ENCODE assay signal across 9 cellular contexts in the genomic region with DNA sequence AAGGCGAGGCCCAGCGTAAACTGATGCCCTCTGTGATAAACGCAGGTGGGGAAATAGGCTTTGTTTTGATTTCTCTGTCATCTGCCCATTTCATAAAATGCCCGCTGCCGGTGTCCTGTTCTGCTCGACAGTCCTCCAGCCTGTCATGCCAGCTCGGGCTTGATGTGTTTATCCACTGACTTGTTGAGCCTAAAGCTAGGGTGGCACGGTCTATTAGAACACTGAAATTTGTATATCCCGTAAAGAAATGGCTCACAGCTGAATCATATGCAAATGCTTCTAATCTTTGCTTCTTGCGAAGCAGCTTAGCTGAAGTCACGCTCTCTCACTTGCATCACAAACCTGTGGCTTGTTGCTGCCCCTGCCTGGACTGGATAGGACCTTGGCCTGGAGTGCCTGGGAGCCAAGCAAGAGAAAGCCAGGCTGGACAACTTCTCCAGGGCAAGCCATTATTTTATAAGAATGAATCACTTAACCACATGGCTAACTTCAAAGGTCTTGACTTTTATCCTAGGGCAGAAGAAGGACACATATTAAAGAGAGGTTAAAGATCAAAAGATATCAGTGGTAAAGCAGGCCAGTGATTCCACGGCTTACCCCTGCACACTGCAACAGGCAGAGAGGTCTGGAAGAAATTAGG. TPM values are rescaled to one million over a fixed set of nuclear protein-coding genes. Genes with fewer than 3 reads are reported as not detected.
DNase-seq lines count a peak whose midpoint lies in the region; ATAC-seq and TF ChIP-seq lines count a peak whose summit lies in the region.
"Had no signal": no experiment of that assay in that cellular context is flagged by ENCODE, and none has a peak within 500 bp of the region (broad histone marks: within the 10 kb centered on the region; RNA-seq: fewer than 3 reads in every experiment).

No MANE protein-coding gene starts in this region.

- TF ChIP-seq CTCF in stomach (IDR thresholded peaks at IDR 0.05), result peak in 2 of 7 experiments; percentile 14 to 28
- no peak for TF ChIP-seq CTCF in osteocyte (IDR thresholded peaks at IDR 0.05)
- TF ChIP-seq CTCF in MM.1S (IDR thresholded peaks at IDR 0.05; ENCODE audit: low read length), result no peak

- no peaks in the 10 kb centered on the region for H3K36me3 Mint-ChIP-seq in osteocyte (ENCODE audit: unreplicated experiment)

- H3K4me3 ChIP-seq in stomach (no peak overlapping the region), MM.1S (ENCODE audit: low read length) (no peak overlapping the region)

- H4K20me1 ChIP-seq in MM.1S (ENCODE audit: insufficient read depth, low read length), result no peaks in the 10 kb centered on the region

- H3K27ac ChIP-seq in stomach (peak overlapping the region; percentile 65 to 87 (median 81)), MM.1S (ENCODE audit: low read length) (no peak overlapping the region)

- 0 out of 2 replicates have a peak, but pooled peaks cover 4% of the 10 kb centered on the region for H3F3A ChIP-seq in MM.1S (ENCODE audit: insufficient read depth, low read length)

- no peaks in the 10 kb centered on the region for H3K9me3 ChIP-seq in stomach
- H3K9me3 ChIP-seq in MM.1S (replicated peaks; ENCODE audit: insufficient read depth, low read length), result no peaks in the 10 kb centered on the region

- H3K27ac Mint-ChIP-seq in osteocyte (ENCODE audit: unreplicated experiment), result no peak overlapping the region
- H3K27ac Mint-ChIP-seq: T-helper 1 cell treated with Interleukin-12 subunit alpha and Interleukin-12 subunit beta and Interleukin-4 antibody, amounts not matched to agents 30 μg/mL and 1 μg/mL, for 36 hours had no signal

- H3K9me2 ChIP-seq in MM.1S (replicated peaks; ENCODE audit: insufficient read depth, low read length), result no peaks in the 10 kb centered on the region

- in situ Hi-C loops in SK-MEL-5 (cut with HindIII; ENCODE audit: low pct_unique_long_range_greater_than_20kb, low sequenced_read_pairs), result no loop called here

- DNase-seq in activated CD4-positive, CD25-positive, alpha-beta regulatory T cell treated with anti-CD3 and anti-CD28 coated beads, Interleukin-2, amount 50 U/mL, for 72 hours, result no peak
- DNase-seq in SK-MEL-5 (ENCODE audit: low read depth, low spot score), result peak; percentile 45
- DNase-seq in germinal center (ENCODE audit: low spot score), result peak; percentile 46
- DNase-seq in stomach, result peak; percentile 76
- DNase-seq in NCI-H2171 (lab: John Stamatoyannopoulos, UW), result no peak
- no peak for DNase-seq in osteocyte (ENCODE audit: extremely low spot score, unreplicated experiment)
- no peak for DNase-seq in MM.1S

- H3K4me1 ChIP-seq in stomach, result peaks cover 39 to 68% (median 57%) of the 10 kb centered on the region in 4 donors
- H3K4me1 ChIP-seq in MM.1S (ENCODE audit: low read length), result peaks cover 11% of the 10 kb centered on the region

- H3K9ac ChIP-seq in MM.1S (ENCODE audit: low read length), result no peak overlapping the region

- no peak overlapping the region for H3K4me3 Mint-ChIP-seq in osteocyte (ENCODE audit: unreplicated experiment)
- H3K4me3 Mint-ChIP-seq: T-helper 1 cell treated with Interleukin-12 subunit alpha and Interleukin-12 subunit beta and Interleukin-4 antibody, amounts not matched to agents 30 μg/mL and 1 μg/mL, for 36 hours had no signal

- H3K36me3 ChIP-seq in stomach (peaks cover 2 to 54% (median 27%) of the 10 kb centered on the region in 4 donors), MM.1S (replicated peaks; ENCODE audit: insufficient read depth, low read length) (no peaks in the 10 kb centered on the region)

- WGBS in stomach, 5 donors, result 24 to 57% (median 41%) methylated on average over 12 of the region's 12 CpGs

- peaks cover 3% of the 10 kb centered on the region for H3K4me1 Mint-ChIP-seq in osteocyte (ENCODE audit: unreplicated experiment)

- no peaks in the 10 kb centered on the region for H3K27me3 ChIP-seq in stomach
- no peaks in the 10 kb centered on the region for H3K27me3 ChIP-seq in MM.1S (replicated peaks; ENCODE audit: insufficient read depth, low read length)

- H3K9me3 Mint-ChIP-seq in osteocyte (ENCODE audit: unreplicated experiment), result peaks cover 3% of the 10 kb centered on the region
- H3K9me3 Mint-ChIP-seq: T-helper 1 cell treated with Interleukin-12 subunit alpha and Interleukin-12 subunit beta and Interleukin-4 antibody, amounts not matched to agents 30 μg/mL and 1 μg/mL, for 36 hours had no signal

- H3K79me2 ChIP-seq in MM.1S (ENCODE audit: low read length), result no peaks in the 10 kb centered on the region

- peaks cover 6% of the 10 kb centered on the region for H3K27me3 Mint-ChIP-seq in osteocyte (ENCODE audit: unreplicated experiment)

- intact Hi-C loops in stomach (cut with DNase I; ENCODE audit: low total_unique reads), result no loop called here

- no peak overlapping the region for H3K4me2 ChIP-seq in MM.1S (ENCODE audit: low read depth, low read length)

- no peak for TF ChIP-seq POLR2A in stomach (IDR thresholded peaks at IDR 0.05)

- H2AFZ ChIP-seq in MM.1S (ENCODE audit: low read length), result no peak overlapping the region

- TF ChIP-seq EP300 in stomach (IDR thresholded peaks at IDR 0.05), result no peak

- ATAC-seq in activated CD4-positive, CD25-positive, alpha-beta regulatory T cell treated with anti-CD3 and anti-CD28 coated beads, Interleukin-2, amount 50 U/mL, for 24 hours, result peak; percentile 29 to 42

RNA-seq across cellular contexts. Expression of gene EHF, which starts 33.1 kb away (rescaled TPM):
- total RNA-seq in SK-MEL-5 (2014; rRNA removed; shearing (Covaris generic)), result 0.13 and 0.16 TPM in 2 replicates
- 0.15 TPM in 1 of 2 replicates, not detected in the other for polyA plus RNA-seq in SK-MEL-5 (2015; cell fraction: cytosol; rRNA removed)
- polyA plus RNA-seq in SK-MEL-5 (2015; cell fraction: nucleus; rRNA removed), result 0.14 and 8.1 TPM in 2 replicates
- total RNA-seq in stomach (100 to 1,000 TPM in 3 of 5 donors, 10 to 100 TPM in 2; 36.2 to 142 (median 113) TPM), osteocyte (not detected in 2 replicates)
- polyA plus RNA-seq in stomach, result 10 to 100 TPM; 15.5 to 22.8 (median 19.4) TPM

Comparison
In these comparisons a context has a peak if more than half of its experiments do, and no peak if none do; other contexts are left out.
1. DNase-seq: peak in SK-MEL-5 (single experiment), germinal center (single experiment) and stomach (single experiment); none in activated CD4-positive, CD25-positive, alpha-beta regulatory T cell treated with anti-CD3 and anti-CD28 coated beads, Interleukin-2, amount 50 U/mL, for 72 hours (single experiment), NCI-H2171 (single experiment), osteocyte (single experiment) and MM.1S (single experiment).
2. RNA of gene EHF, which starts 33.1 kb away (total RNA-seq): 36.2 to 142 TPM in stomach; 0.13 to 0.16 TPM in SK-MEL-5 and not detected in osteocyte; every median in the first group is over 10 times any median in the second.